ENCODE assay signal across 9 cellular contexts in the genomic region with DNA sequence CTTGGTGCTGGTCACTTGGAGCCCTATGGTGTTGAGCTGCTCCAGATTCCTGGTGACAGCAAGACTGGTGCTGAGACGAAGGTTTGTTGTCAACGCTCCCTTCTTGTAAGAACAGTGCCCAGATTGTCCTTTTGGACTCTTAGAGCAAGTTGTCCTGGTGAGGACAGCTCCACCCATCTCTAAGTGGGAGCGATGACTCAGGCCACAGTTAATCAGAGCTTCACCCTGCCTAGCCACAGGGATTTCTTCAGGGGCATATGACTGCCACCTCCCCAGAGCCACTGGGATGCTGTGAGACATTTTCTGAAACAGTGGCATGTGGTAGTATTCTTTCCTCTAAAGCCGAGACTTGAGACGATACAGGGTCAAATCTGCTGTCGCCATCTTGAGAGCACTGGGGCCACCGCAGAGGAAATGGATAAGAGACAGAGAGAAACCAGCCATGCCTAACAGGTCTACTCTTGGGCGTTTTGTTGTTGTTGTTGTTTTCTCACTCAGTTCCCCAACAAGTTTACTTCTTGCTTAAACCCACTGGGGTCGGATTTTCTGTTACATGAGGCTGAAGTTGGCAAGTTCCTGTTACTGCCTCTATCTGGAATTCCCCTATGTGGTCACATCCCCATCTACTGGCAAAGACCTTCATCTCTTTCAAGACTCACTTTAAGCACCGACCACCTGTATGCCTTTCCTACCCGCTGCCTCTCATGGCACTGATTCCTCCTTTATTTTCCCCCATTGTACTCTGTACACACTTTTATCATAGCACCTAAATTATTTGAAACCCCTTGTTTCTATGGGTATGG. TPM values are rescaled to one million over a fixed set of nuclear protein-coding genes. Genes with fewer than 3 reads are reported as not detected.
DNase-seq lines count a peak whose midpoint lies in the region; ATAC-seq and TF ChIP-seq lines count a peak whose summit lies in the region.
"Had no signal": no experiment of that assay in that cellular context is flagged by ENCODE, and none has a peak within 500 bp of the region (broad histone marks: within the 10 kb centered on the region; RNA-seq: fewer than 3 reads in every experiment).

No MANE protein-coding gene starts in this region.

- in situ Hi-C loops in ACHN (cut with HindIII; ENCODE audit: low pct_ligation_motif_present, low pct_unique_long_range_greater_than_20kb, low sequenced_read_pairs) = no loop called here

- no peak overlapping the region for H2AFZ ChIP-seq in PC-3 (ENCODE audit: low read length)

- CTCF ChIA-PET in PC-3 (lab: Charles Lee) = interaction anchor here (1.0 kb wide), 1 partner anchor 76 kb away, joined by 5 read pairs; no protein-coding TSS in a partner anchor

- no peaks in the 10 kb centered on the region for H4K20me1 ChIP-seq in PC-3 (ENCODE audit: low read length)

- DNase-seq in ACHN (peak; percentile 59), PC-3 (peak; percentile 46), left ventricle myocardium superior (no peak), NCI-H345 (lab: John Stamatoyannopoulos, UW) (no peak)
- DNase-seq: GF-D8 had no signal

- no peak overlapping the region for H3K4me2 ChIP-seq in PC-3 (ENCODE audit: low read length)

- TF ChIP-seq CTCF in PC-3 (conservative IDR thresholded peaks at IDR 0.05; ENCODE audit: low read depth, low read length) = peak; percentile 50; the same call in 1 of the 2 replicates

- no TSS peak for BruUV-seq in PC-3 (replicated peaks; lab: Mats Ljungman, UMichigan)

- H3K9me2 ChIP-seq in PC-3 (replicated peaks; ENCODE audit: low read length) = no peaks in the 10 kb centered on the region

- ATAC-seq in GM19395 (IDR thresholded peaks at IDR 0.05; ENCODE audit: unreplicated experiment) (peak; percentile 65), PC-3 (peak; percentile 66), left ventricle myocardium superior (peak; percentile 75), GM21576 (IDR thresholded peaks at IDR 0.05; ENCODE audit: unreplicated experiment) (no peak), HG02938 (IDR thresholded peaks at IDR 0.05; ENCODE audit: unreplicated experiment) (no peak), HG02678 (IDR thresholded peaks at IDR 0.05; ENCODE audit: unreplicated experiment) (no peak)

- intact Hi-C loops in PC-3 (cut with micrococcal nuclease) = loop anchor here (2.0 kb wide), 1 partner anchor 76 kb away; no protein-coding TSS in a partner anchor
- intact Hi-C loops in left ventricle myocardium superior (cut with micrococcal nuclease) = no loop called here

- POLR2A ChIA-PET in PC-3 (lab: Charles Lee; ENCODE audit: unreplicated experiment) = no interaction called here

- H3K9me3 ChIP-seq in PC-3 (ENCODE audit: low read length) = no peaks in the 10 kb centered on the region

- peaks cover 16% of the 10 kb centered on the region for H3K4me1 ChIP-seq in PC-3 (ENCODE audit: insufficient read depth, low read length)

- no peaks in the 10 kb centered on the region for H3F3A ChIP-seq in PC-3 (ENCODE audit: low read length, unreplicated experiment)

- H3K27ac ChIP-seq in PC-3 (ENCODE audit: low read length) = no peak overlapping the region

- no peaks in the 10 kb centered on the region for H3K36me3 ChIP-seq in PC-3 (ENCODE audit: low read depth, low read length)

- no peaks in the 10 kb centered on the region for H3K27me3 ChIP-seq in PC-3 (ENCODE audit: low read length)

- no peaks in the 10 kb centered on the region for H3K79me2 ChIP-seq in PC-3 (ENCODE audit: low read length)

- H3K9ac ChIP-seq in PC-3 (ENCODE audit: low read length) = no peak overlapping the region

- no peak overlapping the region for H3K4me3 ChIP-seq in PC-3 (ENCODE audit: low read length)

RNA-seq across cellular contexts. Expression of a gene that starts 16.0 kb away (rescaled TPM):
- total RNA-seq in PC-3 (2014; rRNA removed) = 17.3 and 23.9 TPM in 2 replicates
- total RNA-seq in left ventricle myocardium superior = 58.2 TPM

RNA-seq across cellular contexts. Expression of a gene that starts 58.6 kb away (rescaled TPM):
- total RNA-seq in PC-3 (2014; rRNA removed) (0.12 TPM in 1 of 2 replicates, not detected in the other), left ventricle myocardium superior (19.1 TPM)

Comparison
In these comparisons a context has a peak if more than half of its experiments do, and no peak if none do; other contexts are left out.
1. DNase-seq: peak in ACHN (single experiment) and PC-3 (single experiment); none in left ventricle myocardium superior (single experiment) and NCI-H345 (single experiment).
2. ATAC-seq: peak in GM19395 (single experiment), PC-3 (single experiment) and left ventricle myocardium superior (single experiment); none in GM21576 (single experiment), HG02938 (single experiment) and HG02678 (single experiment).
3. RNA of a gene that starts 58.6 kb away (total RNA-seq): 19.1 TPM in left ventricle myocardium superior (single experiment); 0.12 TPM in PC-3; every median in the first group is over 10 times any median in the second.